8 cellular contexts compared by ENCODE assay signal in genomic region chr13:78602561-78603239, GRCh38. TPM values are rescaled to one million over a fixed set of nuclear protein-coding genes. Genes with fewer than 3 reads are reported as not detected.
DNase-seq lines count a peak whose midpoint lies in the region; ATAC-seq, FAIRE-seq and TF ChIP-seq lines count a peak whose summit lies in the region.

No MANE protein-coding gene starts in this region.

- ATAC-seq in GM21423 (IDR thresholded peaks at IDR 0.05; ENCODE audit: unreplicated experiment), result peak; percentile 17
- ATAC-seq in K562, result peak; percentile 36
- ATAC-seq in natural killer cell, result peak; percentile 8 to 36 (median 25)

- no peak for FAIRE-seq in K562 (lab: Jason Lieb, UNC)

- no peak for TF ChIP-seq POLR2A in K562 (conservative IDR thresholded peaks at IDR 0.05)

- no peak overlapping the region for H3K27ac ChIP-seq in K562 (ENCODE audit: extremely low read depth, low read depth, low read length)

- CTCF ChIA-PET in K562 (lab: Yijun Ruan, JAX; ENCODE audit: low intra/inter-chr PET ratio), result no interaction called here

- POLR2A ChIA-PET in K562 (lab: Yijun Ruan, JAX), result interaction anchor here (1.0 kb wide), 1 partner anchor 18 kb away, joined by 3 read pairs; no protein-coding TSS in a partner anchor

- no peaks in the 10 kb centered on the region for H3K27me3 ChIP-seq in K562 (ENCODE audit: control insufficient read depth in 2 of 2, insufficient read depth in 2 of 2, low read length in 2 of 2)

- peak overlapping the region; percentile 83 for H3K4me3 Mint-ChIP-seq in natural killer cell

- peak overlapping the region; percentile 81 for H2AFZ ChIP-seq in K562 (ENCODE audit: low read depth, low read length)

- no peaks in the 10 kb centered on the region for H4K20me1 ChIP-seq in K562 (replicated peaks; ENCODE audit: control insufficient read depth, insufficient read depth, low read length)

- in situ Hi-C loops in GM13976 (cut with MboI; ENCODE audit: low sequenced_read_pairs, unreplicated experiment), result no loop called here
- in situ Hi-C loops in KBM-7 (cut with MboI; ENCODE audit: low pct_unique_long_range_greater_than_20kb, low sequenced_read_pairs), result no loop called here
- in situ Hi-C loops in K562 (cut with MboI), result no loop called here

- DNase-seq in GM13976 (ENCODE audit: low spot score), result peak; percentile 51
- DNase-seq in KBM-7, result peak; percentile 50
- peak; percentile 14 to 20 (median 16) for DNase-seq in K562 (ENCODE audit: extremely low read depth in 1 of 4, low spot score in 3 of 4)
- DNase-seq in natural killer cell, result no peak
- no peak for DNase-seq in NCI-H446 treated with DMSO at 0.1 percent for 48 hours (lab: John Stamatoyannopoulos, UW)
- no peak for DNase-seq in foreskin melanocyte
- DNase-seq in mucosa of gallbladder (ENCODE audit: low spot score), result no peak

- no peaks in the 10 kb centered on the region for H3K36me3 ChIP-seq in K562 (ENCODE audit: control insufficient read depth, insufficient read depth, low read length)

- peak overlapping the region; percentile 90 for H3K4me2 ChIP-seq in K562 (ENCODE audit: insufficient read depth, low read length)

- no peaks in the 10 kb centered on the region for H3K9me1 ChIP-seq in K562 (ENCODE audit: control insufficient read depth, insufficient read depth, low read length)

- no peaks in the 10 kb centered on the region for H3K9me3 ChIP-seq in K562 (replicated peaks; ENCODE audit: control insufficient read depth, insufficient read depth, low read depth, low read length)

- H3K27ac Mint-ChIP-seq in natural killer cell, result peak overlapping the region in 1 of 2 donors; percentile 49

- peak overlapping the region; percentile 61 to 93 for H3K9ac ChIP-seq in K562 (ENCODE audit: insufficient read depth in 1 of 2, low read depth in 2 of 2, low read length in 2 of 2)

- no peak for TF ChIP-seq CTCF in GM13976 (IDR thresholded peaks at IDR 0.05; ENCODE audit: borderline replicate concordance, control extremely low read depth, extremely low read depth, insufficient read depth, missing control alignments)
- no peak for TF ChIP-seq CTCF in K562 (IDR thresholded peaks at IDR 0.05 in 2 of 3, conservative IDR thresholded peaks at IDR 0.05 in 1 of 3; ENCODE audit: insufficient read depth in 2 of 3, low read depth in 1 of 3, low read length in 3 of 3)
- no peak for TF ChIP-seq CTCF in natural killer cell (IDR thresholded peaks at IDR 0.05)

- no TSS peak for BruUV-seq in K562 (replicated peaks; lab: Mats Ljungman, UMichigan)

- peaks cover 7 to 17% of the 10 kb centered on the region in 2 experiments; a peak in 3 of 5 replicates for H3K4me1 ChIP-seq in K562 (replicated peaks in 1 of 2; ENCODE audit: control insufficient read depth in 2 of 2, insufficient read depth in 2 of 2, low read length in 2 of 2)

- WGBS in K562 (ENCODE audit: insufficient coverage, low coverage, missing lambda C conversion rate), result 5% methylated on average over 9 of the region's 51 CpGs

- peak overlapping the region; percentile 52 for H3K4me3 ChIP-seq in K562

- peaks cover 42 to 48% of the 10 kb centered on the region in 2 donors for H3K4me1 Mint-ChIP-seq in natural killer cell

- TF ChIP-seq EP300 in K562 (IDR thresholded peaks at IDR 0.05; ENCODE audit: low read length), result no peak

- TF ChIP-seq RAD21 in K562 (CRISPR knock-in tag; conservative IDR thresholded peaks at IDR 0.05 in 1 of 2, IDR thresholded peaks at IDR 0.05 in 1 of 2), result no peak

- H3K36me3 Mint-ChIP-seq in natural killer cell, result no peaks in the 10 kb centered on the region

- H3K27me3 Mint-ChIP-seq in natural killer cell (ENCODE audit: low read depth in 2 of 2), result peaks cover 71 to 86% of the 10 kb centered on the region in 2 donors

- no peaks in the 10 kb centered on the region for H3K9me3 Mint-ChIP-seq in natural killer cell

- intact Hi-C loops in K562 (cut with micrococcal nuclease), result loop anchor here (1.0 kb wide), 1 partner anchor 45 kb away; no protein-coding TSS in a partner anchor
- intact Hi-C loops in natural killer cell (cut with micrococcal nuclease), result no loop called here

- H3K79me2 ChIP-seq in K562 (ENCODE audit: control insufficient read depth, insufficient read depth, low read length), result no peaks in the 10 kb centered on the region

TF ChIP-seq in K562, 482 proteins besides CTCF, POLR2A, EP300 and RAD21:
- TF ChIP-seq ZBTB7A (IDR thresholded peaks at IDR 0.05; ENCODE audit: borderline replicate concordance, control insufficient read depth, low read depth, low read length), result 0 out of 2 replicates have a peak, but pooled peaks have one; percentile 13
- no peak for TF ChIP-seq ZZZ3 (IDR thresholded peaks at IDR 0.05)

RNA-seq across cellular contexts. Expression of gene POU4F1, which starts 0.7 kb away (rescaled TPM):
- 1.8 and 3.6 TPM in 2 replicates for total RNA-seq in K562 (2011; cell fraction: chromatin; rRNA removed; ENCODE audit: low replicate concordance)
- 1.7 and 2.2 TPM in 2 replicates for total RNA-seq in K562 (2011; cell fraction: nucleolus; rRNA removed)
- total RNA-seq in K562 (2011; cell fraction: nucleoplasm; rRNA removed), result 2.9 and 3.5 TPM in 2 replicates
- total RNA-seq in K562 (2014; rRNA removed) (1.4 and 2.0 TPM in 2 replicates), K562 (2014; rRNA removed; fragmentation: Illumina TruSeq; extraction: Trizol) (1.5 and 1.6 TPM in 2 replicates), K562 (2015; rRNA removed; fragmentation: Illumina TruSeq; extraction: Trizol) (1.0 and 1.2 TPM in 2 replicates), K562 (2021) (2.5 and 2.8 TPM in 2 replicates), natural killer cell (under 1 TPM in 1 of 3 donors, not detected in 2; 0.10 TPM), mucosa of gallbladder (not detected)
- polyA plus RNA-seq in K562 (2011; rRNA removed) (1.7 and 2.2 TPM in 2 replicates), K562 (2014; fragmentation: Illumina TruSeq; extraction: Trizol) (2.4 and 2.8 TPM in 2 replicates), K562 (2014; fragmentation: Nextera tagmentation; extraction: Ambion mirVana) (under 1 TPM; 0.61 to 0.62 TPM), K562 (2014; rRNA removed) (2.3 and 2.7 TPM in 2 replicates)
- 0.80 and 1.0 TPM in 2 replicates for polyA plus RNA-seq in K562 (2011; cell fraction: cytosol; rRNA removed)
- 5.5 and 8.1 TPM in 2 replicates for polyA plus RNA-seq in K562 (2011; cell fraction: nucleus; rRNA removed)
- polyA plus RNA-seq in K562 (2012), result 2.1 TPM in 2 replicates
- 0.72 and 0.91 TPM in 2 replicates for polyA minus RNA-seq in K562 (2011; rRNA and poly(A)+ RNA removed)
- 0.76 TPM in 1 of 2 replicates, not detected in the other for polyA minus RNA-seq in K562 (2011; cell fraction: cytosol; rRNA and poly(A)+ RNA removed)
- 1.9 and 2.0 TPM in 2 replicates for polyA minus RNA-seq in K562 (2011; cell fraction: nucleus; rRNA and poly(A)+ RNA removed)

RNA-seq across cellular contexts. Expression of gene OBI1, which starts 56.3 kb away (rescaled TPM):
- 4.1 and 13.0 TPM in 2 replicates for total RNA-seq in K562 (2011; cell fraction: chromatin; rRNA removed; ENCODE audit: low replicate concordance)
- total RNA-seq in K562 (2011; cell fraction: nucleolus; rRNA removed), result 3.0 and 4.2 TPM in 2 replicates
- 5.2 and 5.9 TPM in 2 replicates for total RNA-seq in K562 (2011; cell fraction: nucleoplasm; rRNA removed)
- 8.7 and 9.0 TPM in 2 replicates for total RNA-seq in K562 (2014; rRNA removed)
- total RNA-seq in K562 (2014; rRNA removed; fragmentation: Illumina TruSeq; extraction: Trizol), result 17.6 and 20.5 TPM in 2 replicates
- total RNA-seq in K562 (2015; rRNA removed; fragmentation: Illumina TruSeq; extraction: Trizol), result 16.8 and 18.4 TPM in 2 replicates
- 10.2 and 10.5 TPM in 2 replicates for total RNA-seq in K562 (2021)
- polyA plus RNA-seq in K562 (2011; rRNA removed), result 9.7 and 14.4 TPM in 2 replicates
- 1.7 and 3.9 TPM in 2 replicates for polyA plus RNA-seq in K562 (2011; cell fraction: cytosol; rRNA removed)
- 4.0 and 5.3 TPM in 2 replicates for polyA plus RNA-seq in K562 (2011; cell fraction: nucleus; rRNA removed)
- polyA plus RNA-seq in K562 (2012), result 5.8 and 8.8 TPM in 2 replicates
- polyA plus RNA-seq in K562 (2014; fragmentation: Illumina TruSeq; extraction: Trizol), result 13.6 and 16.2 TPM in 2 replicates
- 10 to 100 TPM in 1 of 2 experiments, 1 to 10 TPM in 1; 9.0 to 14.2 TPM for polyA plus RNA-seq in K562 (2014; fragmentation: Nextera tagmentation; extraction: Ambion mirVana)
- polyA plus RNA-seq in K562 (2014; rRNA removed), result 8.8 and 9.1 TPM in 2 replicates
- polyA minus RNA-seq in K562 (2011; rRNA and poly(A)+ RNA removed), result 16.3 and 18.3 TPM in 2 replicates
- 4.9 and 7.2 TPM in 2 replicates for polyA minus RNA-seq in K562 (2011; cell fraction: cytosol; rRNA and poly(A)+ RNA removed)
- 6.3 and 8.9 TPM in 2 replicates for polyA minus RNA-seq in K562 (2011; cell fraction: nucleus; rRNA and poly(A)+ RNA removed)
- 1 to 10 TPM; 4.9 to 7.8 (median 5.1) TPM for total RNA-seq in natural killer cell
- total RNA-seq in mucosa of gallbladder, result 7.3 TPM

Comparison
In these comparisons a context has a peak if more than half of its experiments do, and no peak if none do; other contexts are left out.
1. DNase-seq: peak in GM13976 (single experiment), KBM-7 (single experiment) and K562 (4 of 4); none in natural killer cell (single experiment), NCI-H446 treated with DMSO at 0.1 percent for 48 hours (single experiment), foreskin melanocyte (single experiment) and mucosa of gallbladder (single experiment).
2. Peak in every context shown above with its lines, with median percentiles within 50 percentile points of each other: ATAC-seq.